26 cellular contexts compared by ENCODE assay signal in the genomic region with DNA sequence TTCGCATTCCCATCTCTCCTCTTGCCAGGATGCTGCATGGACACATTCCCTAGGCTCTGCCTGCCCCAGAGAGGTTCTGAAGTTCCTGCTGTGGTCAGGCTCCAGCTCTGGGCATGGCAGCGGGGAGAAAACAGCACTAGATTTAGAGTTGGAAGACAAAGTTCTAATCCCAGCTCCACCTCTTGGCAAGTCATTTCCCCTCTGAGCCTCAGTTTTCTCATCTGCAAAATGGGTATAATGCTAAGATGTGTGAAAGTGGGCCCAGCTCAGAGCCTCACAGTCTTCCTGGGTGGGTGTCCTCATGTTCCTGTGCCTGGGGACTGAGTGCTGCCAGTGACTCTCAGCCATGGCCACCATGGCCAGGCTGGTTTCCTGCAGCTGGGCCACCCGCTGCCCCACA.
"Had no signal": no experiment of that assay in that cellular context is flagged by ENCODE, and none has a peak within 500 bp of the region (broad histone marks: within the 10 kb centered on the region; RNA-seq: fewer than 3 reads in every experiment).

No MANE protein-coding gene starts in this region.

- H3K27me3 Mint-ChIP-seq: dendritic cell treated with granulocyte-macrophage colony-stimulating factor and Interleukin-4, amounts not matched to agents 40 ng/mL and 50 ng/mL, for 4 days; effector memory CD8-positive, alpha-beta T cell; naive B cell had no signal

- H3K36me3 ChIP-seq: colonic mucosa had no signal

- FAIRE-seq: endometrium, islet of Langerhans, keratinocyte had no signal

- H3K27ac Mint-ChIP-seq: dendritic cell treated with granulocyte-macrophage colony-stimulating factor and Interleukin-4, amounts not matched to agents 40 ng/mL and 50 ng/mL, for 4 days; endodermal cell; mesothelial cell of epicardium had no signal

- DNase-seq: colonic mucosa; cortex of kidney; effector CD8-positive, alpha-beta T cell; effector memory CD8-positive, alpha-beta T cell; endodermal cell; erythroblast; esophagus squamous epithelium; foreskin fibroblast; foreskin melanocyte; gastrocnemius medialis; heart right ventricle; hippocampal formation; left cardiac atrium; left lung; left ventricle myocardium superior; lower lobe of right lung; mesenchymal stem cell; mucosa of descending colon; naive B cell had no signal

- H3K9me3 Mint-ChIP-seq: dendritic cell treated with granulocyte-macrophage colony-stimulating factor and Interleukin-4, amounts not matched to agents 40 ng/mL and 50 ng/mL, for 4 days; effector memory CD8-positive, alpha-beta T cell; endodermal cell; mesothelial cell of epicardium; naive B cell had no signal

- ATAC-seq: effector memory CD8-positive, alpha-beta T cell; esophagus mucosa; gastrocnemius medialis; heart right ventricle; left cardiac atrium; left lung; left ventricle myocardium superior; lower lobe of right lung; mucosa of descending colon had no signal

- H3K27me3 ChIP-seq: colonic mucosa, esophagus squamous epithelium, gastrocnemius medialis, heart right ventricle, left lung had no signal

- H3K4me1 Mint-ChIP-seq: endodermal cell had no signal

- H3K9me3 ChIP-seq: colonic mucosa, esophagus squamous epithelium, gastrocnemius medialis, heart right ventricle, left lung, lower lobe of right lung, mucosa of descending colon had no signal

- H3K4me1 ChIP-seq: colonic mucosa, left lung, lower lobe of right lung had no signal

- H3K4me3 Mint-ChIP-seq: dendritic cell treated with granulocyte-macrophage colony-stimulating factor and Interleukin-4, amounts not matched to agents 40 ng/mL and 50 ng/mL, for 4 days; effector memory CD8-positive, alpha-beta T cell; endodermal cell; mesothelial cell of epicardium; naive B cell had no signal

- H3K4me3 ChIP-seq: colonic mucosa, esophagus squamous epithelium, gastrocnemius medialis, heart right ventricle, left lung, lower lobe of right lung, mucosa of descending colon had no signal

- H3K27ac ChIP-seq: colonic mucosa, epithelial cell of prostate, esophagus squamous epithelium, gastrocnemius medialis, heart right ventricle, left lung, lower lobe of right lung had no signal
